In genomic region chr11:33500331-33500730, GRCh38 we compare ENCODE assay signal across 28 cellular contexts.
"Had no signal": no experiment of that assay in that cellular context is flagged by ENCODE, and none has a peak within 500 bp of the region (broad histone marks: within the 10 kb centered on the region; RNA-seq: fewer than 3 reads in every experiment).

No MANE protein-coding gene starts in this region.

- H3K4me1 Mint-ChIP-seq: activated B cell treated with CpG ODN at 0.5 μM for 24 hours; activated CD4-positive, alpha-beta memory T cell treated with anti-CD3 and anti-CD28 coated beads, Interleukin-2, amount 10 ng/mL, durations not matched to agents 7 days and 5 days; activated CD8-positive, alpha-beta memory T cell treated with anti-CD3 and anti-CD28 coated beads, Interleukin-2, amount 10 ng/mL, durations not matched to agents 7 days and 5 days; activated naive CD4-positive, alpha-beta T cell treated with anti-CD3 and anti-CD28 coated beads, Interleukin-2, amount 10 ng/mL, durations not matched to agents 7 days and 5 days; activated naive CD8-positive, alpha-beta T cell treated with anti-CD3 and anti-CD28 coated beads, Interleukin-2, amount 50 U/mL, for 24 hours had no signal

- H3K4me1 ChIP-seq: Peyer's patch had no signal

- H3K4me3 ChIP-seq: MG63, Peyer's patch had no signal

- H3K27ac Mint-ChIP-seq: activated B cell treated with CpG ODN at 0.5 μM for 24 hours; activated CD4-positive, alpha-beta memory T cell treated with anti-CD3 and anti-CD28 coated beads, Interleukin-2, amount 10 ng/mL, durations not matched to agents 7 days and 5 days; activated CD8-positive, alpha-beta memory T cell treated with anti-CD3 and anti-CD28 coated beads, Interleukin-2, amount 10 ng/mL, durations not matched to agents 7 days and 5 days; activated naive CD4-positive, alpha-beta T cell treated with anti-CD3 and anti-CD28 coated beads, Interleukin-2, amount 10 ng/mL, durations not matched to agents 7 days and 5 days; activated naive CD8-positive, alpha-beta T cell; activated naive CD8-positive, alpha-beta T cell treated with anti-CD3 and anti-CD28 coated beads, Interleukin-2, amount 50 U/mL, for 24 hours had no signal

- H3K4me3 Mint-ChIP-seq: activated B cell treated with CpG ODN at 0.5 μM for 24 hours; activated CD4-positive, alpha-beta memory T cell treated with anti-CD3 and anti-CD28 coated beads, Interleukin-2, amount 10 ng/mL, durations not matched to agents 7 days and 5 days; activated CD8-positive, alpha-beta memory T cell treated with anti-CD3 and anti-CD28 coated beads, Interleukin-2, amount 10 ng/mL, durations not matched to agents 7 days and 5 days; activated naive CD4-positive, alpha-beta T cell treated with anti-CD3 and anti-CD28 coated beads, Interleukin-2, amount 10 ng/mL, durations not matched to agents 7 days and 5 days; activated naive CD8-positive, alpha-beta T cell; activated naive CD8-positive, alpha-beta T cell treated with anti-CD3 and anti-CD28 coated beads, Interleukin-2, amount 50 U/mL, for 24 hours had no signal

- H3K9me3 ChIP-seq: MG63, Peyer's patch had no signal

- ATAC-seq: activated CD8-positive, alpha-beta memory T cell treated with anti-CD3 and anti-CD28 coated beads, Interleukin-2, amount 10 ng/mL, durations not matched to agents 7 days and 5 days; activated naive CD8-positive, alpha-beta T cell treated with anti-CD3 and anti-CD28 coated beads, Interleukin-2, amount 50 U/mL, for 24 hours; PC-3; SK-N-SH treated with all-trans-retinoic acid at 6 μM for 48 hours had no signal

- H3K27me3 ChIP-seq: brain microvascular endothelial cell, MG63, Peyer's patch had no signal

- DNase-seq: activated B cell treated with CpG ODN at 0.5 μM for 24 hours; activated CD4-positive, alpha-beta memory T cell treated with anti-CD3 and anti-CD28 coated beads, Interleukin-2, amount 10 ng/mL, durations not matched to agents 7 days and 5 days; activated CD4-positive, alpha-beta T cell treated with anti-CD3 and anti-CD28 coated beads for 4 hours; activated CD4-positive, CD25-positive, alpha-beta regulatory T cell treated with anti-CD3 and anti-CD28 coated beads, Interleukin-2, amount 50 U/mL, for 72 hours; activated CD8-positive, alpha-beta memory T cell treated with anti-CD3 and anti-CD28 coated beads for 24 hours; activated CD8-positive, alpha-beta memory T cell treated with anti-CD3 and anti-CD28 coated beads, Interleukin-2, amount 10 ng/mL, durations not matched to agents 7 days and 5 days; activated CD8-positive, alpha-beta memory T cell treated with anti-CD3 and anti-CD28 coated beads, Interleukin-2, amount 50 U/mL, for 48 hours; activated effector memory CD4-positive, alpha-beta T cell treated with Interleukin-2 at 50 U/mL for 16 hours; activated naive CD4-positive, alpha-beta T cell treated with anti-CD3 and anti-CD28 coated beads, Interleukin-2, amount 10 ng/mL, durations not matched to agents 7 days and 5 days; activated naive CD8-positive, alpha-beta T cell treated with anti-CD3 and anti-CD28 coated beads, Interleukin-2, amount 50 U/mL, for 24 hours; activated T-cell treated with anti-CD3 and anti-CD28 coated beads, Interleukin-2, amount 50 U/mL, for 48 hours; aorta; NCI-H1048; NCI-H1105 treated with DMSO at 0.1 percent for 48 hours; NCI-H1436; NCI-H1694; NCI-H1930; NCI-H345; NCI-H524 treated with DMSO at 0.1 percent for 48 hours; Peyer's patch; SIG-M5; T-helper 1 cell; T-helper 9 cell had no signal

- H3K36me3 ChIP-seq: brain microvascular endothelial cell, MG63, Peyer's patch had no signal

- H3K36me3 Mint-ChIP-seq: activated CD8-positive, alpha-beta memory T cell treated with anti-CD3 and anti-CD28 coated beads, Interleukin-2, amount 10 ng/mL, durations not matched to agents 7 days and 5 days; activated naive CD4-positive, alpha-beta T cell treated with anti-CD3 and anti-CD28 coated beads, Interleukin-2, amount 10 ng/mL, durations not matched to agents 7 days and 5 days; activated naive CD8-positive, alpha-beta T cell had no signal

- H3K9me3 Mint-ChIP-seq: activated B cell treated with CpG ODN at 0.5 μM for 24 hours; activated CD4-positive, alpha-beta memory T cell treated with anti-CD3 and anti-CD28 coated beads, Interleukin-2, amount 10 ng/mL, durations not matched to agents 7 days and 5 days; activated naive CD4-positive, alpha-beta T cell treated with anti-CD3 and anti-CD28 coated beads, Interleukin-2, amount 10 ng/mL, durations not matched to agents 7 days and 5 days; activated naive CD8-positive, alpha-beta T cell treated with anti-CD3 and anti-CD28 coated beads, Interleukin-2, amount 50 U/mL, for 24 hours had no signal

- H3K27me3 Mint-ChIP-seq: activated naive CD4-positive, alpha-beta T cell treated with anti-CD3 and anti-CD28 coated beads, Interleukin-2, amount 10 ng/mL, durations not matched to agents 7 days and 5 days had no signal
